19 cellular contexts compared by ENCODE assay signal in genomic region chr4:141416219-141416618, GRCh38.
A peak's percentile ranks its signal among the peaks of the same experiment; 100 is the strongest.
DNase-seq lines count a peak whose midpoint lies in the region; ATAC-seq, FAIRE-seq and TF ChIP-seq lines count a peak whose summit lies in the region.
"Had no signal": no experiment of that assay in that cellular context is flagged by ENCODE, and none has a peak within 500 bp of the region (broad histone marks: within the 10 kb centered on the region; RNA-seq: fewer than 3 reads in every experiment).

No MANE protein-coding gene starts in this region.

- peaks cover 36% of the 10 kb centered on the region for H3K4me1 ChIP-seq in GM23248 (ENCODE audit: insufficient read depth)
- H3K4me1 ChIP-seq in GM12878 (ENCODE audit: control insufficient read depth, insufficient read depth, low read length), result no peaks in the 10 kb centered on the region; the same call in 1 of the 2 replicates
- no peaks in the 10 kb centered on the region for H3K4me1 ChIP-seq in left lung
- H3K4me1 ChIP-seq: BLaER1 had no signal

- intact Hi-C loops in GM12878 (cut with micrococcal nuclease; ENCODE audit: unreplicated experiment) (no loop called here), left lung (cut with DNase I) (no loop called here)

- DNase-seq in AG08395 (ENCODE audit: low spot score), result peak; percentile 21
- peak; percentile 74 for DNase-seq in GM23248
- no peak for DNase-seq in GM12878 (ENCODE audit: low read depth, low spot score)
- DNase-seq in left lung, result no peak
- DNase-seq in SKM-1 (lab: John Stamatoyannopoulos, UW; ENCODE audit: unreplicated experiment), result no peak
- DNase-seq in DMS79 treated with DMSO at 0.1 percent for 48 hours (lab: John Stamatoyannopoulos, UW), result no peak
- DNase-seq in AG20443 (ENCODE audit: low spot score), result no peak
- DNase-seq: DMS 273 treated with DMSO at 0.1 percent for 48 hours, MM.1S, NCI-H1105, NCI-H1694 treated with DMSO at 0.1 percent for 48 hours, NCI-H345, Right ventricle myocardium superior had no signal

- no peak for FAIRE-seq in GM12878 (lab: Jason Lieb, UNC)
- FAIRE-seq: GM19239 had no signal

- TF ChIP-seq CTCF in GM12878 (IDR thresholded peaks at IDR 0.05 in 2 of 3, conservative IDR thresholded peaks at IDR 0.05 in 1 of 3; ENCODE audit: control insufficient read depth in 2 of 3, extremely low read depth in 1 of 3, insufficient read depth in 1 of 3, low read depth in 3 of 3, low read length in 3 of 3) (no peak), left lung (IDR thresholded peaks at IDR 0.05) (no peak)

- H3F3A ChIP-seq in GM23248 (ENCODE audit: insufficient read depth), result peaks cover 33% of the 10 kb centered on the region

- BruUV-seq in GM12878 (replicated peaks; lab: Mats Ljungman, UMichigan), result no TSS peak

- H3K4me2 ChIP-seq in GM23248 (ENCODE audit: unreplicated experiment) (peak overlapping the region; percentile 30), GM12878 (ENCODE audit: control insufficient read depth, insufficient read depth) (no peak overlapping the region)
- H3K4me2 ChIP-seq: BLaER1, GM23338, KMS-11 had no signal

- RAD21 ChIA-PET in GM12878 (lab: Charles Lee; ENCODE audit: unreplicated experiment), result no interaction called here

- H2AFZ ChIP-seq in GM23248 (no peak overlapping the region), GM12878 (ENCODE audit: control insufficient read depth, low read depth, low read length) (no peak overlapping the region)
- H2AFZ ChIP-seq: GM23338 had no signal

- in situ Hi-C loops in GM23248 (cut with MboI) (no loop called here), GM12878 (cut with MboI) (no loop called here)

- H3K9ac ChIP-seq in GM23248 (no peak overlapping the region), GM12878 (ENCODE audit: control insufficient read depth, insufficient read depth, low read length) (no peak overlapping the region)
- H3K9ac ChIP-seq: BLaER1, KMS-11 had no signal

- TF ChIP-seq EP300 in GM12878 (IDR thresholded peaks at IDR 0.05; ENCODE audit: borderline replicate concordance in 1 of 2, control insufficient read depth in 1 of 2, low read depth in 2 of 2, low read length in 2 of 2), result no peak

- no peak for TF ChIP-seq POLR2A in GM12878 (IDR thresholded peaks at IDR 0.05; ENCODE audit: low read depth, low read length)

- H4K20me1 ChIP-seq in GM23248 (ENCODE audit: insufficient read depth), result no peaks in the 10 kb centered on the region
- no peaks in the 10 kb centered on the region for H4K20me1 ChIP-seq in GM12878 (ENCODE audit: control insufficient read depth, insufficient read depth)
- H4K20me1 ChIP-seq: BLaER1 had no signal

- SMC1A ChIA-PET in GM12878 (lab: Charles Lee; ENCODE audit: uncharacterized antibody, unreplicated experiment), result no interaction called here

- ATAC-seq in GM12878, result no peak
- ATAC-seq in left lung, result peak; percentile 30
- ATAC-seq in GM19324 (IDR thresholded peaks at IDR 0.05; ENCODE audit: low FRiP score, unreplicated experiment), result no peak
- ATAC-seq: GM23338, Panc1 had no signal

- H3K27ac ChIP-seq in GM23248 (peak overlapping the region; percentile 48), GM12878 (ENCODE audit: control insufficient read depth, insufficient read depth) (no peak overlapping the region), left lung (no peak overlapping the region)
- H3K27ac ChIP-seq: BLaER1, KMS-11 had no signal

- H3K36me3 ChIP-seq in GM23248 (ENCODE audit: low read depth) (no peaks in the 10 kb centered on the region), GM12878 (ENCODE audit: control insufficient read depth in 2 of 2, insufficient read depth in 2 of 2, low read length in 1 of 2) (no peaks in the 10 kb centered on the region), left lung (no peaks in the 10 kb centered on the region)
- H3K36me3 ChIP-seq: BLaER1 had no signal

- WGBS in GM23248 (ENCODE audit: low coverage in 1 of 2, low lambda C conversion rate in 2 of 2, missing lambda C conversion rate in 2 of 2), 2 experiments, result 0 to 4% methylated on average over 2 of the region's 2 CpGs
- WGBS in GM12878 (ENCODE audit: insufficient coverage, insufficient replicate concordance, low lambda C conversion rate, missing lambda C conversion rate), result 95% methylated on average over 2 of the region's 2 CpGs

- H3K9me3 ChIP-seq in GM23248 (ENCODE audit: low read depth), result no peaks in the 10 kb centered on the region
- H3K9me3 ChIP-seq in GM12878 (replicated peaks; ENCODE audit: control insufficient read depth, insufficient read depth, low read length), result no peaks in the 10 kb centered on the region
- H3K9me3 ChIP-seq in left lung, result peaks cover 0 to under 1% of the 10 kb centered on the region in 2 donors
- H3K9me3 ChIP-seq: BLaER1 had no signal

- H3K27me3 ChIP-seq in GM23248 (replicated peaks; ENCODE audit: insufficient read depth) (no peaks in the 10 kb centered on the region), GM12878 (replicated peaks in 1 of 2; ENCODE audit: control insufficient read depth in 2 of 2, insufficient read depth in 2 of 2, low read length in 1 of 2) (no peaks in the 10 kb centered on the region), left lung (no peaks in the 10 kb centered on the region)
- H3K27me3 ChIP-seq: BLaER1 had no signal

- CTCF ChIA-PET in GM12878 (lab: Yijun Ruan, JAX), result no interaction called here

- H3K79me2 ChIP-seq in GM23248 (ENCODE audit: insufficient read depth), result no peaks in the 10 kb centered on the region
- H3K79me2 ChIP-seq in GM12878 (ENCODE audit: control insufficient read depth, insufficient read depth, low read length), result no peaks in the 10 kb centered on the region

- H3K9me2 ChIP-seq in GM23248 (ENCODE audit: insufficient read depth), result no peaks in the 10 kb centered on the region

- H3K4me3 ChIP-seq in GM23248 (no peak overlapping the region), GM12878 (no peak overlapping the region), left lung (no peak overlapping the region)
- H3K4me3 ChIP-seq: BLaER1, GM23338 had no signal

- no peak for TF ChIP-seq RAD21 in GM12878 (IDR thresholded peaks at IDR 0.05; ENCODE audit: insufficient read depth, low read depth, low read length)

- POLR2A ChIA-PET in GM12878 (lab: Charles Lee), result no interaction called here

TF ChIP-seq in GM12878, 131 proteins besides CTCF, POLR2A, EP300 and RAD21:
- TF ChIP-seq ZZZ3 (IDR thresholded peaks at IDR 0.05; ENCODE audit: control insufficient read depth, insufficient read length, low read depth), result no peak
- peak; percentile 39; the same call in 1 of the 2 replicates for TF ChIP-seq RUNX3 (IDR thresholded peaks at IDR 0.05; ENCODE audit: low read length)
- 0 out of 2 replicates have a peak, but pooled peaks have one; percentile 19 for TF ChIP-seq SPI1 (IDR thresholded peaks at IDR 0.05; ENCODE audit: borderline replicate concordance, insufficient read depth, low read depth, low read length)

Comparison
In these comparisons a context has a peak if more than half of its experiments do, and no peak if none do; other contexts are left out.
1. DNase-seq: peak in AG08395 (single experiment) and GM23248 (single experiment); none in GM12878 (single experiment), left lung (0 of 2), SKM-1 (single experiment), DMS79 treated with DMSO at 0.1 percent for 48 hours (single experiment) and AG20443 (single experiment).